Comparison of ENCODE assay signal across 8 cellular contexts in the genomic region with DNA sequence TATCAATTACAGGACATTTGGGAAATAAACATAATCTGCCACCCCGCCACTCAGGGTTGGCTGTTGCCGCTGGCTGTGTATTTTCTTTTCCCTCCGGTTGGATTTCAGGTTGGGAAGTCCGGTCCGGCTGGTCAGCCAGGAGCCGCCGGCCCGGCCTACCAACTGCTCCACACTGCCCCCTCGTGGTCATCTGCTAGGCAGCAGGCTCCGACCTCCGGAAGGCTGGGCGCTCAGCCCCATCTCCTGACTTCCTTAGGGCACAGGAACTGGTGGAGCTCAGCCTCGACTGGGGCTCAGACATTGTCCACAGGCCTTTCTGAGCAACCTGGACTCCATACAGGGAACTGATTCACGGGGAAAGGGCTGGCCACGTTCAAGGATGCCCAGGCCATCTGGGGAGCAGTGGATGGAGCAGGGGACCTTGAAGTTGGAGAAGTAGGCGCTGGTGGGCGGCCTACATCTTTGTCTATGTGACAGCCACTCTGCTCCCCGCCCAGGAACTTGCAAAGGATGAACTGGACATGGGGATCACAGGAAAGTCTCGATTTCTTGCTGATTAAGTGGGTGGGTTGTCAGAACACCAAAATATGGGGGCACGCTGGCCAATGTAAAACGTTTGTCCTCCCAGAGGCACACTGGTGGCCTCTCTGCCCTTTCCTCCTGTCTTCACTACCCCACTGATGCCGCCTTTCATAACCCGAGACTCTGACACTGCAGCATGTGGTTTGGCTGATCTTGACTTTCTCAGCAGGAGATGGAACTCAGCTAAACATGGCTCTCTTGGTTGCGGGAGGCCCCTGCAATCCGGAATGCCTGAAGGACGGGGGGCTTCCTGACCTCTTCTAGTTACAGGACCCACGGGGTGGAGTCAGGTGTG. TPM values are rescaled to one million over a fixed set of nuclear protein-coding genes. Genes with fewer than 3 reads are reported as not detected.
A peak's percentile ranks its signal among the peaks of the same experiment; 100 is the strongest.
DNase-seq lines count a peak whose midpoint lies in the region; ATAC-seq and TF ChIP-seq lines count a peak whose summit lies in the region.

No MANE protein-coding gene starts in this region.

- TF ChIP-seq EP300 in esophagus muscularis mucosa (IDR thresholded peaks at IDR 0.05): no peak

- H3K4me1 ChIP-seq in OCI-LY7 (ENCODE audit: insufficient read depth, low read length, poor library complexity, severe bottlenecking) (peaks cover 5% of the 10 kb centered on the region), esophagus muscularis mucosa (peaks cover 2 to 35% (median 25%) of the 10 kb centered on the region in 4 donors)

- no peak overlapping the region for H3K4me2 ChIP-seq in OCI-LY7 (ENCODE audit: low read length)

- H3K27ac Mint-ChIP-seq in naive B cell: peak overlapping the region in 1 of 6 donors; percentile 65
- H3K27ac Mint-ChIP-seq in stimulated activated effector memory CD8-positive, alpha-beta T cell treated with anti-CD3 and anti-CD28 coated beads, Interleukin-12 subunit alpha, Interleukin-12 subunit beta, amount 100 ng/mL, for 72 hours: no peak overlapping the region

- POLR2A ChIA-PET in OCI-LY7 (lab: Charles Lee): no interaction called here

- intact Hi-C loops in OCI-LY7 (cut with micrococcal nuclease; ENCODE audit: unreplicated experiment): loop anchor here (2.0 kb wide), 2 partner anchors 406 to 628 kb away; no protein-coding TSS in a partner anchor
- intact Hi-C loops in esophagus muscularis mucosa (cut with DNase I): loop anchor here (2.0 to 10.0 kb wide), 4 partner anchors 186 to 624 kb away; a partner anchor contains a TSS

- no peaks in the 10 kb centered on the region for H3K27me3 ChIP-seq in esophagus muscularis mucosa

- H3K9me2 ChIP-seq in OCI-LY7 (ENCODE audit: insufficient read depth, low read length): no peaks in the 10 kb centered on the region

- peak overlapping the region; percentile 42; the same call in 1 of the 2 replicates for H2AFZ ChIP-seq in OCI-LY7 (ENCODE audit: low read length)

- H3K4me3 Mint-ChIP-seq in naive B cell: peak overlapping the region in 6 of 8 donors; percentile 7 to 80 (median 54)
- H3K4me3 Mint-ChIP-seq in stimulated activated effector memory CD8-positive, alpha-beta T cell treated with anti-CD3 and anti-CD28 coated beads, Interleukin-12 subunit alpha, Interleukin-12 subunit beta, amount 100 ng/mL, for 72 hours: peak overlapping the region; percentile 36

- TF ChIP-seq CTCF in AG09309 (IDR thresholded peaks at IDR 0.05; ENCODE audit: control insufficient read depth, insufficient read depth, low read depth, low read length, missing control alignments): peak; percentile 97
- TF ChIP-seq CTCF in OCI-LY7 (conservative IDR thresholded peaks at IDR 0.05; ENCODE audit: low read length): peak; percentile 97
- TF ChIP-seq CTCF in esophagus muscularis mucosa (IDR thresholded peaks at IDR 0.05): peak in 2 of 3 experiments; percentile 91 to 97

- H3K4me3 ChIP-seq in AG09309 (ENCODE audit: control insufficient read depth, low read depth, low read length) (no peak overlapping the region), OCI-LY7 (ENCODE audit: low read depth, low read length, poor library complexity, severe bottlenecking) (no peak overlapping the region), esophagus muscularis mucosa (peak overlapping the region in 2 of 4 donors; percentile 10 to 25)

- ATAC-seq in GM18511 (IDR thresholded peaks at IDR 0.05; ENCODE audit: unreplicated experiment): peak; percentile 93
- ATAC-seq in HG03095 (IDR thresholded peaks at IDR 0.05; ENCODE audit: unreplicated experiment): peak; percentile 65
- ATAC-seq in naive B cell (ENCODE audit: low read depth in 2 of 2): peak; percentile 27 to 43
- ATAC-seq in stimulated activated effector memory CD8-positive, alpha-beta T cell treated with anti-CD3 and anti-CD28 coated beads, Interleukin-12 subunit alpha, Interleukin-12 subunit beta, amount 100 ng/mL, for 72 hours: peak; percentile 68

- H3K27ac ChIP-seq in OCI-LY7 (ENCODE audit: low read depth, low read length, poor library complexity, severe bottlenecking) (no peak overlapping the region), esophagus muscularis mucosa (replicated peaks in 1 of 4) (no peak overlapping the region)

- CTCF ChIA-PET in OCI-LY7 (lab: Charles Lee; ENCODE audit: unreplicated experiment): interaction anchor here (0.6 kb wide), 1 partner anchor 406 kb away, joined by 3 read pairs; no protein-coding TSS in a partner anchor

- H3K4me1 Mint-ChIP-seq in naive B cell: peaks cover 0 to 19% (median 17%) of the 10 kb centered on the region in 3 donors
- H3K4me1 Mint-ChIP-seq in stimulated activated effector memory CD8-positive, alpha-beta T cell treated with anti-CD3 and anti-CD28 coated beads, Interleukin-12 subunit alpha, Interleukin-12 subunit beta, amount 100 ng/mL, for 72 hours: peaks cover 5% of the 10 kb centered on the region

- WGBS in esophagus muscularis mucosa: 50% methylated on average over 20 of the region's 27 CpGs

- DNase-seq in AG09309 (ENCODE audit: low read depth) (no peak), OCI-LY7 (ENCODE audit: low spot score) (peak; percentile 62), activated T-cell treated with anti-CD3 and anti-CD28 coated beads for 48 hours (ENCODE audit: low read depth) (peak; percentile 59), esophagus muscularis mucosa (ENCODE audit: extremely low spot score) (peak; percentile 96), naive B cell (peak; percentile 28)
- peak; percentile 77 to 87 for DNase-seq in stimulated activated effector memory CD8-positive, alpha-beta T cell treated with anti-CD3 and anti-CD28 coated beads, Interleukin-12 subunit alpha, Interleukin-12 subunit beta, amount 100 ng/mL, for 72 hours (ENCODE audit: low spot score in 2 of 2)

- H4K20me1 ChIP-seq in OCI-LY7 (ENCODE audit: insufficient read depth, low read length): no peaks in the 10 kb centered on the region

- peaks cover 0 to 2% (median 0%) of the 10 kb centered on the region in 7 donors for H3K9me3 Mint-ChIP-seq in naive B cell
- no peaks in the 10 kb centered on the region for H3K9me3 Mint-ChIP-seq in stimulated activated effector memory CD8-positive, alpha-beta T cell treated with anti-CD3 and anti-CD28 coated beads, Interleukin-12 subunit alpha, Interleukin-12 subunit beta, amount 100 ng/mL, for 72 hours

- H3K36me3 ChIP-seq in OCI-LY7 (ENCODE audit: insufficient read depth, low read length) (no peaks in the 10 kb centered on the region), esophagus muscularis mucosa (no peaks in the 10 kb centered on the region)

- no peaks in the 10 kb centered on the region for H3K9me3 ChIP-seq in OCI-LY7 (ENCODE audit: low read length)
- H3K9me3 ChIP-seq in esophagus muscularis mucosa: peaks cover 0 to 5% (median 0%) of the 10 kb centered on the region in 4 donors

- no TSS peak for BruUV-seq in OCI-LY7 (replicated peaks; lab: Mats Ljungman, UMichigan)

- H3K27me3 Mint-ChIP-seq in naive B cell: peaks cover 19 to 30% (median 26%) of the 10 kb centered on the region in 3 donors

- no peaks in the 10 kb centered on the region for H3K36me3 Mint-ChIP-seq in naive B cell
- H3K36me3 Mint-ChIP-seq in stimulated activated effector memory CD8-positive, alpha-beta T cell treated with anti-CD3 and anti-CD28 coated beads, Interleukin-12 subunit alpha, Interleukin-12 subunit beta, amount 100 ng/mL, for 72 hours: no peaks in the 10 kb centered on the region

- H3K79me2 ChIP-seq in OCI-LY7 (ENCODE audit: insufficient read depth, low read depth, low read length): no peaks in the 10 kb centered on the region

- TF ChIP-seq POLR2A in esophagus muscularis mucosa (IDR thresholded peaks at IDR 0.05; ENCODE audit: low read depth): no peak

RNA-seq across cellular contexts. Expression of gene NXNL2, which starts 43.7 kb away (rescaled TPM):
- total RNA-seq in OCI-LY7 (2014; rRNA removed; shearing (Covaris generic)): not detected in 2 replicates
- not detected in 2 replicates for total RNA-seq in OCI-LY7 (2022)
- total RNA-seq in esophagus muscularis mucosa: 1 to 10 TPM in 3 of 4 donors, under 1 TPM in 1; 0.83 to 4.5 (median 1.3) TPM
- polyA plus RNA-seq in naive B cell (ENCODE audit: low read depth in 6 of 6): not detected

Comparison
In these comparisons a context has a peak if more than half of its experiments do, and no peak if none do; other contexts are left out.
1. ATAC-seq: peak in every context shown above with its lines; median percentile 93 in GM18511; 68 in stimulated activated effector memory CD8-positive, alpha-beta T cell treated with anti-CD3 and anti-CD28 coated beads, Interleukin-12 subunit alpha, Interleukin-12 subunit beta, amount 100 ng/mL, for 72 hours; 65 in HG03095; 35 in naive B cell.